19 cellular contexts compared by ENCODE assay signal in genomic region chr11:47233051-47233450, GRCh38.
"Had no signal": no experiment of that assay in that cellular context is flagged by ENCODE, and none has a peak within 500 bp of the region (broad histone marks: within the 10 kb centered on the region; RNA-seq: fewer than 3 reads in every experiment).

No MANE protein-coding gene starts in this region.

- H3K27me3 ChIP-seq: right atrium auricular region had no signal

- DNase-seq: activated CD4-positive, alpha-beta T cell treated with anti-CD3 and anti-CD28 coated beads for 4 hours; activated CD8-positive, alpha-beta memory T cell treated with anti-CD3 and anti-CD28 coated beads for 24 hours; activated naive CD4-positive, alpha-beta T cell treated with anti-CD3 and anti-CD28 coated beads for 36 hours; activated naive CD8-positive, alpha-beta T cell treated with anti-CD3 and anti-CD28 coated beads, Interleukin-2, amount 50 U/mL, for 24 hours; foreskin melanocyte; immature natural killer cell; lower lobe of right lung; nephron progenitor cell; occipital lobe; stimulated activated CD4-positive, alpha-beta T cell treated with anti-CD3 and anti-CD28 coated beads, Interleukin-4, amount 100 ng/mL, for 4 hours; stimulated activated CD8-positive, alpha-beta memory T cell treated with anti-CD3 and anti-CD28 coated beads, Interleukin-4, amount 100 ng/mL, for 48 hours; stimulated activated naive CD4-positive, alpha-beta T cell treated with Interleukin-2 at 50 U/mL for 16 hours; trophoblast cell had no signal

- ATAC-seq: activated naive CD8-positive, alpha-beta T cell treated with anti-CD3 and anti-CD28 coated beads, Interleukin-2, amount 50 U/mL, for 24 hours; activated T-helper 17 cell treated with anti-CD3 and anti-CD28 coated beads, Interleukin-2, amount 50 U/mL, for 72 hours; lower lobe of right lung had no signal

- FAIRE-seq: astrocyte, bronchial epithelial cell, TTC549 had no signal

- H3K27ac ChIP-seq: lower lobe of right lung, right atrium auricular region had no signal

- H3K9me3 ChIP-seq: lower lobe of right lung, right atrium auricular region had no signal

- H3K4me3 ChIP-seq: lower lobe of right lung, right atrium auricular region, skin epidermis had no signal
